29 cellular contexts compared by ENCODE assay signal in genomic region chr9:131165523-131165922, GRCh38.
"Had no signal": no experiment of that assay in that cellular context is flagged by ENCODE, and none has a peak within 500 bp of the region (broad histone marks: within the 10 kb centered on the region; RNA-seq: fewer than 3 reads in every experiment).

No MANE protein-coding gene starts in this region.

- FAIRE-seq: pancreas had no signal

- H3K4me3 ChIP-seq: hepatocyte, left ventricle myocardium inferior, lung, mucosa of descending colon, pancreas, prostate gland, skin epidermis, suprapubic skin, thoracic aorta, tibial nerve, uterus had no signal

- H3K27me3 ChIP-seq: hepatocyte, pancreas, suprapubic skin, tibial nerve, uterus had no signal

- H3K4me1 ChIP-seq: prostate gland, suprapubic skin, tibial nerve, uterus had no signal

- H2AFZ ChIP-seq: hepatocyte had no signal

- H3K27ac Mint-ChIP-seq: memory B cell; natural killer cell treated with Interleukin-12 subunit alpha and Interleukin-12 subunit beta and Interleukin-15 and Interleukin-18, amount 100 ng/mL, for 72 hours; stimulated activated naive CD8-positive, alpha-beta T cell treated with anti-CD3 and anti-CD28 coated beads, Interleukin-15, Interleukin-2, amounts not matched to agents 100 ng/mL and 50 ng/mL, for 24 hours; type B pancreatic cell had no signal

- H3K9me3 ChIP-seq: left ventricle myocardium inferior, mucosa of descending colon, pancreas, prostate gland, suprapubic skin, thoracic aorta, tibial nerve, uterus had no signal

- H3K27me3 Mint-ChIP-seq: memory B cell; naive thymus-derived CD4-positive, alpha-beta T cell; natural killer cell treated with Interleukin-12 subunit alpha and Interleukin-12 subunit beta and Interleukin-15 and Interleukin-18, amount 100 ng/mL, for 72 hours; stimulated activated naive CD8-positive, alpha-beta T cell treated with anti-CD3 and anti-CD28 coated beads, Interleukin-15, Interleukin-2, amounts not matched to agents 100 ng/mL and 50 ng/mL, for 24 hours; type B pancreatic cell had no signal

- DNase-seq: islet precursor cell; left ventricle myocardium inferior; midbrain; mucosa of descending colon; naive thymus-derived CD4-positive, alpha-beta T cell; nucleus accumbens; pancreas; posterior cingulate gyrus; retina; right cardiac atrium; stimulated activated CD4-positive, alpha-beta T cell treated with anti-CD3 and anti-CD28 coated beads, Interleukin-12 subunit alpha, Interleukin-12 subunit beta, amount 100 ng/mL, for 4 hours; stimulated activated CD4-positive, alpha-beta T cell treated with anti-CD3 and anti-CD28 coated beads, Interleukin-15, amount 100 ng/mL, for 24 hours; stimulated activated CD4-positive, alpha-beta T cell treated with anti-CD3 and anti-CD28 coated beads, Interleukin-2, amount 100 ng/mL, for 24 hours; stimulated activated CD4-positive, alpha-beta T cell treated with anti-CD3 and anti-CD28 coated beads, Interleukin-4, amount 100 ng/mL, for 1 hour; stimulated activated naive CD4-positive, alpha-beta T cell; uterus had no signal

- H3K4me3 Mint-ChIP-seq: memory B cell; naive thymus-derived CD4-positive, alpha-beta T cell; natural killer cell treated with Interleukin-12 subunit alpha and Interleukin-12 subunit beta and Interleukin-15 and Interleukin-18, amount 100 ng/mL, for 72 hours; neural crest cell; stimulated activated naive CD8-positive, alpha-beta T cell treated with anti-CD3 and anti-CD28 coated beads, Interleukin-15, Interleukin-2, amounts not matched to agents 100 ng/mL and 50 ng/mL, for 24 hours; type B pancreatic cell had no signal

- ATAC-seq: mucosa of descending colon; naive thymus-derived CD4-positive, alpha-beta T cell; natural killer cell treated with Interleukin-12 subunit alpha and Interleukin-12 subunit beta and Interleukin-15 and Interleukin-18, amount 100 ng/mL, for 72 hours; pancreas; right cardiac atrium; sciatic nerve had no signal

- H3K27ac ChIP-seq: hepatocyte, left ventricle myocardium inferior, pancreas, prostate gland, skin epidermis, suprapubic skin, thoracic aorta, tibial nerve, uterus had no signal

- H3K4me1 Mint-ChIP-seq: memory B cell, neural crest cell had no signal

- H3K9me3 Mint-ChIP-seq: memory B cell; naive thymus-derived CD4-positive, alpha-beta T cell; natural killer cell treated with Interleukin-12 subunit alpha and Interleukin-12 subunit beta and Interleukin-15 and Interleukin-18, amount 100 ng/mL, for 72 hours; neural crest cell; stimulated activated naive CD8-positive, alpha-beta T cell treated with anti-CD3 and anti-CD28 coated beads, Interleukin-15, Interleukin-2, amounts not matched to agents 100 ng/mL and 50 ng/mL, for 24 hours; type B pancreatic cell had no signal

- H3K36me3 ChIP-seq: uterus had no signal

- H3K4me2 ChIP-seq: hepatocyte had no signal
